In the genomic region with DNA sequence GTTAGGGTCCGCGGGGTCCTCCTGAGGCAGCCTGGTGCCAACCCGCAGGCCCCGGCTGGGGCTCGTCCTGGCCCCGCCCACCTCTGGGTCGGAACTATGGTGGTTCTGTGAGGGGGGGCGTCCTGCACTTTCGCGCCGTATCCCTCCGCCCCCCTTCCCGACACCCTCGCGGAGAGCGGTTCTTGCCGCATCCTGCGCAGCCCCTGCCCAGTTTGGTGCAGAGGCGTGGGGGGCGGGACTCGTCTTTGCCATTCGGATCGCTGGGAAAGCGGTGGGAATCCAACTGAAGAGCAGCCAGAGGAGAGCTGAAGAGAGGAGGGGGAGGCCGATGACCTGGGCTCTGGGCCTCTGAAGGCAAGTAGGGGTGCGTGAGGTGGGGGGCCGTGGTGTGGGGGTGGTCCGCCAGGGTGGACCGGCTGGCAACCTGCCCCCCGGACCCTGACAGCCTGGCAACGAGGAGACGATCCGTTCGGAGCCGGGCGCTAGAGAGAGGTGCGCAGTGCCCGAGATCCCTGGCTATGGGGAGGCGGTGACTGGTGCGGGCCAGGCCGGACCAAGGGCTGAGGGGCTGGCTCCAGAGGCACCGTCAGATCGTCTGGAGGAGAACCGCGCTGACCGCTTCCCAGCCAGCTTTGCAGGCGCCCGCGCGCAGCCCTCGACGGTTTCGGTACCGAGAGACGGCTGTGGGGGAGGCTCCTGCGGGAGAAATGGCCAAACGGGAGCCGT, we compare ENCODE assay signal across 8 cellular contexts. TPM values are rescaled to one million over a fixed set of nuclear protein-coding genes. Genes with fewer than 3 reads are reported as not detected.
DNase-seq lines count a peak whose midpoint lies in the region; ATAC-seq, FAIRE-seq and TF ChIP-seq lines count a peak whose summit lies in the region.

A gene with protein sequence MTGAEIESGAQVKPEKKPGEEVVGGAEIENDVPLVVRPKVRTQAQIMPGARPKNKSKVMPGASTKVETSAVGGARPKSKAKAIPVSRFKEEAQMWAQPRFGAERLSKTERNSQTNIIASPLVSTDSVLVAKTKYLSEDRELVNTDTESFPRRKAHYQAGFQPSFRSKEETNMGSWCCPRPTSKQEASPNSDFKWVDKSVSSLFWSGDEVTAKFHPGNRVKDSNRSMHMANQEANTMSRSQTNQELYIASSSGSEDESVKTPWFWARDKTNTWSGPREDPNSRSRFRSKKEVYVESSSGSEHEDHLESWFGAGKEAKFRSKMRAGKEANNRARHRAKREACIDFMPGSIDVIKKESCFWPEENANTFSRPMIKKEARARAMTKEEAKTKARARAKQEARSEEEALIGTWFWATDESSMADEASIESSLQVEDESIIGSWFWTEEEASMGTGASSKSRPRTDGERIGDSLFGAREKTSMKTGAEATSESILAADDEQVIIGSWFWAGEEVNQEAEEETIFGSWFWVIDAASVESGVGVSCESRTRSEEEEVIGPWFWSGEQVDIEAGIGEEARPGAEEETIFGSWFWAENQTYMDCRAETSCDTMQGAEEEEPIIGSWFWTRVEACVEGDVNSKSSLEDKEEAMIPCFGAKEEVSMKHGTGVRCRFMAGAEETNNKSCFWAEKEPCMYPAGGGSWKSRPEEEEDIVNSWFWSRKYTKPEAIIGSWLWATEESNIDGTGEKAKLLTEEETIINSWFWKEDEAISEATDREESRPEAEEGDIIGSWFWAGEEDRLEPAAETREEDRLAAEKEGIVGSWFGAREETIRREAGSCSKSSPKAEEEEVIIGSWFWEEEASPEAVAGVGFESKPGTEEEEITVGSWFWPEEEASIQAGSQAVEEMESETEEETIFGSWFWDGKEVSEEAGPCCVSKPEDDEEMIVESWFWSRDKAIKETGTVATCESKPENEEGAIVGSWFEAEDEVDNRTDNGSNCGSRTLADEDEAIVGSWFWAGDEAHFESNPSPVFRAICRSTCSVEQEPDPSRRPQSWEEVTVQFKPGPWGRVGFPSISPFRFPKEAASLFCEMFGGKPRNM (N-terminal part only) (plus strand): TSS at position 242 of the 726 bp plus-strand sequence. CDS start 2,431 bp downstream, outside the sequence.

- no peak for TF ChIP-seq EP300 in transverse colon (IDR thresholded peaks at IDR 0.05; ENCODE audit: low read depth)

- WGBS in transverse colon (ENCODE audit: low coverage in 1 of 2), 2 donors, result 67% methylated on average over 45 of the region's 58 CpGs; no CpG with 5 or more reads in 1 of the 2 donors

- peak; percentile 53 for ATAC-seq in GM18511 (IDR thresholded peaks at IDR 0.05; ENCODE audit: unreplicated experiment)

- H2AFZ ChIP-seq in neural progenitor cell (replicated peaks), result no peak within 1 kb of the TSS

- H3K27me3 ChIP-seq in neural progenitor cell (no peaks in the 10 kb centered on the region), transverse colon (no peaks in the 10 kb centered on the region)

- TF ChIP-seq CTCF in neural progenitor cell (IDR thresholded peaks at IDR 0.05) (no peak), transverse colon (IDR thresholded peaks at IDR 0.05) (no peak)

- H3K27me3 Mint-ChIP-seq in neural progenitor cell (ENCODE audit: insufficient read depth, low read depth), result peaks cover 14% of the 10 kb centered on the region

- H3K9me3 Mint-ChIP-seq in neural progenitor cell, result peaks cover 23% of the 10 kb centered on the region

- FAIRE-seq in frontal cortex (lab: Jason Lieb, UNC), result no peak

- H3K4me2 ChIP-seq in neural progenitor cell, result peak within 1 kb of the TSS; percentile 77

- H3K27ac ChIP-seq in neural progenitor cell, result no peak within 1 kb of the TSS
- H3K27ac ChIP-seq in transverse colon, result peak within 1 kb of the TSS; percentile 63 to 86 (median 80)

- H3K4me3 ChIP-seq in neural progenitor cell (peak within 1 kb of the TSS; percentile 59), transverse colon (peak within 1 kb of the TSS; percentile 49 to 61 (median 56))

- H3K36me3 ChIP-seq in neural progenitor cell (no peaks in the 10 kb centered on the region), transverse colon (no peaks in the 10 kb centered on the region)

- peak; percentile 44 for TF ChIP-seq POLR2A in transverse colon (IDR thresholded peaks at IDR 0.05)

- intact Hi-C loops in transverse colon (cut with DNase I; ENCODE audit: low total_unique reads), result no loop called here

- in situ Hi-C loops in transverse colon (cut with MboI; ENCODE audit: low pct_ligation_motif_present in 1 of 4, low pct_unique_long_range_greater_than_20kb in 1 of 4, low sequenced_read_pairs in 3 of 4), result no loop called here

- no peaks in the 10 kb centered on the region for H3K79me2 ChIP-seq in neural progenitor cell (ENCODE audit: low read depth)

- no peaks in the 10 kb centered on the region for H3K4me1 Mint-ChIP-seq in neural progenitor cell

- no peaks in the 10 kb centered on the region for H4K20me1 ChIP-seq in neural progenitor cell (ENCODE audit: low read depth)

- H3K36me3 Mint-ChIP-seq in neural progenitor cell, result peaks cover 8% of the 10 kb centered on the region

- H3K27ac Mint-ChIP-seq in neural progenitor cell, result no peak within 1 kb of the TSS

- peak within 1 kb of the TSS; percentile 90 for H3K4me3 Mint-ChIP-seq in neural progenitor cell

- no peak within 1 kb of the TSS for H3K9ac ChIP-seq in neural progenitor cell

- DNase-seq in NCI-H510A (lab: John Stamatoyannopoulos, UW), result peak; percentile 16
- peak; percentile 46 for DNase-seq in activated gamma-delta T cell (lab: John Stamatoyannopoulos, UW)
- DNase-seq in frontal cortex (ENCODE audit: low spot score in 2 of 2), result peak in 1 of 2 donors; percentile 23
- DNase-seq in neural progenitor cell (ENCODE audit: low spot score), result peak; percentile 76
- peak; percentile 52 for DNase-seq in transverse colon
- DNase-seq in OCI-M2 (lab: John Stamatoyannopoulos, UW; ENCODE audit: unreplicated experiment), result no peak
- no peak for DNase-seq in SK-N-DZ (ENCODE audit: low spot score)

- no peaks in the 10 kb centered on the region for H3K4me1 ChIP-seq in neural progenitor cell
- H3K4me1 ChIP-seq in transverse colon, result no peaks in the 10 kb centered on the region

- no peaks in the 10 kb centered on the region for H3F3A ChIP-seq in neural progenitor cell (ENCODE audit: low read depth)

- H3K9me3 ChIP-seq in neural progenitor cell (ENCODE audit: low read depth) (no peaks in the 10 kb centered on the region), transverse colon (no peaks in the 10 kb centered on the region)

RNA-seq across cellular contexts. Expression of the gene that starts here (rescaled TPM):
- total RNA-seq in frontal cortex (31.0 TPM), neural progenitor cell (ENCODE audit: low replicate concordance) (7.0 and 7.3 TPM in 2 replicates), transverse colon (1 to 10 TPM; 1.2 to 8.6 (median 6.5) TPM)
- polyA plus RNA-seq in SK-N-DZ (2014; cell fraction: cytosol; rRNA removed), result 1.3 and 1.4 TPM in 2 replicates
- polyA plus RNA-seq in SK-N-DZ (2014; cell fraction: nucleus; rRNA removed), result 10.7 and 17.1 TPM in 2 replicates

Comparison
In these comparisons a context has a peak if more than half of its experiments do, and no peak if none do; other contexts are left out.
1. DNase-seq: peak in NCI-H510A (single experiment), activated gamma-delta T cell (single experiment), neural progenitor cell (single experiment) and transverse colon (single experiment); none in OCI-M2 (single experiment) and SK-N-DZ (single experiment).